In the genomic region with DNA sequence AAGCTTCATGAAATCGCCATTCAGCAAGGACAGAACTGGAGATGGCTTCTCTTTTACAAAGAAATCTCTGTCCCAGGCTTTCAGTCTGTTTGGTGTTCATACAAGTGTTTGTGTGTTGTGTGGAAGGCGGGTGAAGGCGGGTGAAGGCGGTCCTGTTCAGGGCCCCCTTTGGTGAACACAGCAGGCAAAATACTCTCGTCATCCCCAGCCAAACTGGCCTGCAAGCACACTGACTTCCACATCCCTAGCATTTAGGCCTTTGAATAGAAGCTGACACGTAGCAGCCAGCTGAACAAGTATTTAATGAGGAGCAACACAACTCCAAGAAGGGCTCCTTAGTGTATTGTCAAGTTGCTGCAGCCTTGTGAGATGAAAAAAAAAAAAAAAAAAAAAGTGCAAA, we compare ENCODE assay signal across 9 cellular contexts.
DNase-seq lines count a peak whose midpoint lies in the region; ATAC-seq and TF ChIP-seq lines count a peak whose summit lies in the region.
"Had no signal": no experiment of that assay in that cellular context is flagged by ENCODE, and none has a peak within 500 bp of the region (broad histone marks: within the 10 kb centered on the region; RNA-seq: fewer than 3 reads in every experiment).

No MANE protein-coding gene starts in this region.

- ATAC-seq in PC-3 (no peak), HG03025 (IDR thresholded peaks at IDR 0.05; ENCODE audit: low FRiP score, unreplicated experiment) (no peak), HG03521 (IDR thresholded peaks at IDR 0.05; ENCODE audit: unreplicated experiment) (no peak)
- no peak for ATAC-seq in natural killer cell treated with Interleukin-12 subunit alpha and Interleukin-12 subunit beta and Interleukin-15 and Interleukin-18, amount 100 ng/mL, for 72 hours

- CTCF ChIA-PET in PC-3 (lab: Charles Lee), result no interaction called here

- intact Hi-C loops in PC-3 (cut with micrococcal nuclease), result loop anchor here (10.0 kb wide), 1 partner anchor 396 kb away; no protein-coding TSS in a partner anchor

- peaks cover 5% of the 10 kb centered on the region for H3K27me3 Mint-ChIP-seq in endothelial cell (ENCODE audit: unreplicated experiment)
- H3K27me3 Mint-ChIP-seq in natural killer cell treated with Interleukin-12 subunit alpha and Interleukin-12 subunit beta and Interleukin-15 and Interleukin-18, amount 100 ng/mL, for 72 hours, result no peaks in the 10 kb centered on the region

- H4K20me1 ChIP-seq in PC-3 (ENCODE audit: low read length), result no peaks in the 10 kb centered on the region

- DNase-seq in PC-3 (no peak), endothelial cell (ENCODE audit: low spot score) (no peak), NOMO-1 treated with dmso at 0.1 percent for 144 hours (lab: John Stamatoyannopoulos, UW; ENCODE audit: unreplicated experiment) (no peak), glomerular visceral epithelial cell (ENCODE audit: extremely low spot score) (no peak)
- no peak for DNase-seq in natural killer cell treated with Interleukin-12 subunit alpha and Interleukin-12 subunit beta and Interleukin-15 and Interleukin-18, amount 100 ng/mL, for 72 hours (ENCODE audit: low spot score)
- DNase-seq: NCI-H187 had no signal

- no peak overlapping the region; the same call in 1 of the 2 replicates for H3K4me2 ChIP-seq in PC-3 (ENCODE audit: low read length)

- POLR2A ChIA-PET in PC-3 (lab: Charles Lee; ENCODE audit: unreplicated experiment), result no interaction called here

- H2AFZ ChIP-seq in ACC112 (ENCODE audit: low read length, unreplicated experiment), result no peak overlapping the region
- no peak overlapping the region for H2AFZ ChIP-seq in PC-3 (ENCODE audit: low read length)

- H3K9me3 Mint-ChIP-seq in endothelial cell (ENCODE audit: unreplicated experiment), result no peaks in the 10 kb centered on the region
- no peaks in the 10 kb centered on the region for H3K9me3 Mint-ChIP-seq in natural killer cell treated with Interleukin-12 subunit alpha and Interleukin-12 subunit beta and Interleukin-15 and Interleukin-18, amount 100 ng/mL, for 72 hours

- BruUV-seq in PC-3 (replicated peaks; lab: Mats Ljungman, UMichigan), result no TSS peak

- TF ChIP-seq CTCF in PC-3 (conservative IDR thresholded peaks at IDR 0.05; ENCODE audit: low read depth, low read length) (no peak), endothelial cell (IDR thresholded peaks at IDR 0.05; ENCODE audit: unreplicated experiment) (no peak)

- H3K9ac ChIP-seq in PC-3 (ENCODE audit: low read length), result no peak overlapping the region

- peaks cover 54% of the 10 kb centered on the region for H3K36me3 Mint-ChIP-seq in endothelial cell (ENCODE audit: low read depth, unreplicated experiment)
- peaks cover 33% of the 10 kb centered on the region for H3K36me3 Mint-ChIP-seq in natural killer cell treated with Interleukin-12 subunit alpha and Interleukin-12 subunit beta and Interleukin-15 and Interleukin-18, amount 100 ng/mL, for 72 hours

- H3K9me2 ChIP-seq in PC-3 (replicated peaks; ENCODE audit: low read length), result no peaks in the 10 kb centered on the region

- peaks cover 59% of the 10 kb centered on the region for H3K79me2 ChIP-seq in ACC112 (ENCODE audit: control insufficient read depth, insufficient read depth, low read length, unreplicated experiment)
- peaks cover 61% of the 10 kb centered on the region for H3K79me2 ChIP-seq in PC-3 (ENCODE audit: low read length)

- H3F3A ChIP-seq in PC-3 (ENCODE audit: low read length, unreplicated experiment), result peaks cover 11% of the 10 kb centered on the region

- H3K27ac Mint-ChIP-seq in endothelial cell (ENCODE audit: unreplicated experiment), result peak overlapping the region; percentile 76
- peak overlapping the region; percentile 52 to 71 for H3K27ac Mint-ChIP-seq in natural killer cell treated with Interleukin-12 subunit alpha and Interleukin-12 subunit beta and Interleukin-15 and Interleukin-18, amount 100 ng/mL, for 72 hours

- no peak overlapping the region for H3K4me3 ChIP-seq in ACC112 (ENCODE audit: low read depth, low read length)
- no peak overlapping the region for H3K4me3 ChIP-seq in PC-3 (ENCODE audit: low read length)

- peak overlapping the region; percentile 62 for H3K27ac ChIP-seq in ACC112 (ENCODE audit: low read depth, low read length)
- peak overlapping the region; percentile 77; the same call in 1 of the 2 replicates for H3K27ac ChIP-seq in PC-3 (ENCODE audit: low read length)

- no peaks in the 10 kb centered on the region for H3K9me3 ChIP-seq in PC-3 (ENCODE audit: low read length)

- H3K4me1 Mint-ChIP-seq in endothelial cell (ENCODE audit: unreplicated experiment), result peaks cover 70% of the 10 kb centered on the region
- peaks cover 67 to 70% of the 10 kb centered on the region in 2 donors for H3K4me1 Mint-ChIP-seq in natural killer cell treated with Interleukin-12 subunit alpha and Interleukin-12 subunit beta and Interleukin-15 and Interleukin-18, amount 100 ng/mL, for 72 hours (ENCODE audit: low read depth in 2 of 2)

- H3K27me3 ChIP-seq in ACC112 (ENCODE audit: insufficient read depth, low read length) (no peaks in the 10 kb centered on the region), PC-3 (ENCODE audit: low read length) (no peaks in the 10 kb centered on the region)

- H3K4me3 Mint-ChIP-seq in endothelial cell (ENCODE audit: unreplicated experiment), result peak overlapping the region; percentile 48
- H3K4me3 Mint-ChIP-seq in natural killer cell treated with Interleukin-12 subunit alpha and Interleukin-12 subunit beta and Interleukin-15 and Interleukin-18, amount 100 ng/mL, for 72 hours, result no peak overlapping the region

- peaks cover 74% of the 10 kb centered on the region for H3K4me1 ChIP-seq in ACC112 (ENCODE audit: control insufficient read depth, insufficient read depth, low read length, unreplicated experiment)
- H3K4me1 ChIP-seq in PC-3 (ENCODE audit: insufficient read depth, low read length), result peaks cover 51% of the 10 kb centered on the region

- peaks cover 54% of the 10 kb centered on the region for H3K36me3 ChIP-seq in ACC112 (ENCODE audit: insufficient read depth, low read length)
- peaks cover 55% of the 10 kb centered on the region for H3K36me3 ChIP-seq in PC-3 (ENCODE audit: low read depth, low read length)
